8 cellular contexts compared by ENCODE assay signal in genomic region chrX:71067727-71068051, GRCh38. TPM values are rescaled to one million over a fixed set of nuclear protein-coding genes. Genes with fewer than 3 reads are reported as not detected.
DNase-seq lines count a peak whose midpoint lies in the region; FAIRE-seq and TF ChIP-seq lines count a peak whose summit lies in the region.

No MANE protein-coding gene starts in this region.

- FAIRE-seq in GM12892 (lab: Jason Lieb, UNC), result no peak

- no peaks in the 10 kb centered on the region for H3K36me3 ChIP-seq in OCI-LY3 (replicated peaks; ENCODE audit: low read depth, low read length)

- peak overlapping the region; percentile 95 for H3K4me3 ChIP-seq in OCI-LY3 (ENCODE audit: low read length)

- no peaks in the 10 kb centered on the region for H3K27me3 ChIP-seq in OCI-LY3 (ENCODE audit: low read depth, low read length)

- peak overlapping the region; percentile 80 for H3K9ac ChIP-seq in OCI-LY3 (ENCODE audit: low read length)

- peaks cover 27% of the 10 kb centered on the region for H3K79me2 ChIP-seq in OCI-LY3 (ENCODE audit: low read length)

- peak overlapping the region; percentile 86 for H3K4me2 ChIP-seq in OCI-LY3 (ENCODE audit: low read length)

- H3K27me3 Mint-ChIP-seq in endothelial cell (ENCODE audit: unreplicated experiment) (no peaks in the 10 kb centered on the region), neural crest cell (ENCODE audit: low read depth) (peaks cover 8% of the 10 kb centered on the region)

- no peaks in the 10 kb centered on the region for H4K20me1 ChIP-seq in OCI-LY3 (ENCODE audit: insufficient read depth, low read length)

- DNase-seq in NCI-H2171 treated with DMSO at 0.1 percent for 48 hours (lab: John Stamatoyannopoulos, UW), result peak; percentile 35
- DNase-seq in NCI-H2171 (lab: John Stamatoyannopoulos, UW), result no peak
- no peak for DNase-seq in endothelial cell (ENCODE audit: low spot score)
- DNase-seq in neural crest cell (ENCODE audit: low read depth, low spot score), result no peak
- DNase-seq in effector CD8-positive, alpha-beta T cell (lab: John Stamatoyannopoulos, UW), result no peak
- DNase-seq in GM12892 (ENCODE audit: insufficient read length), result no peak
- no peak for DNase-seq in NCI-H146 (lab: John Stamatoyannopoulos, UW)

- peak overlapping the region; percentile 88 for H2AFZ ChIP-seq in OCI-LY3 (ENCODE audit: low read depth, low read length)

- TF ChIP-seq CTCF in OCI-LY3 (IDR thresholded peaks at IDR 0.05; ENCODE audit: low read depth, low read length) (no peak), endothelial cell (IDR thresholded peaks at IDR 0.05; ENCODE audit: unreplicated experiment) (no peak), neural crest cell (conservative IDR thresholded peaks at IDR 0.05) (no peak)

- H3K4me3 Mint-ChIP-seq in endothelial cell (ENCODE audit: unreplicated experiment) (peak overlapping the region; percentile 98), neural crest cell (peak overlapping the region; percentile 95)

- H3K9me3 ChIP-seq in OCI-LY3 (ENCODE audit: insufficient read depth, low read length), result no peaks in the 10 kb centered on the region

- no peak for TF ChIP-seq POLR2A in GM12892 (IDR thresholded peaks at IDR 0.05; ENCODE audit: low read depth, low read length)

- H3K36me3 Mint-ChIP-seq in endothelial cell (ENCODE audit: low read depth, unreplicated experiment) (peaks cover 2% of the 10 kb centered on the region), neural crest cell (ENCODE audit: low read depth) (peaks cover under 1% of the 10 kb centered on the region)

- peak overlapping the region; percentile 81 for H3K27ac Mint-ChIP-seq in endothelial cell (ENCODE audit: unreplicated experiment)
- peak overlapping the region; percentile 88 for H3K27ac Mint-ChIP-seq in neural crest cell (ENCODE audit: unreplicated experiment)

- H3K4me1 Mint-ChIP-seq in endothelial cell (ENCODE audit: unreplicated experiment), result peaks cover 10% of the 10 kb centered on the region
- H3K4me1 Mint-ChIP-seq in neural crest cell, result peaks cover 12% of the 10 kb centered on the region

- peak overlapping the region; percentile 53 for H3K27ac ChIP-seq in OCI-LY3 (ENCODE audit: low read length)

- peaks cover 11% of the 10 kb centered on the region for H3K4me1 ChIP-seq in OCI-LY3 (ENCODE audit: low read length)

- no peaks in the 10 kb centered on the region for H3K9me3 Mint-ChIP-seq in endothelial cell (ENCODE audit: unreplicated experiment)
- H3K9me3 Mint-ChIP-seq in neural crest cell, result no peaks in the 10 kb centered on the region

RNA-seq across cellular contexts. Expression of gene SNX12, which starts 0.4 kb away (rescaled TPM):
- total RNA-seq in endothelial cell (ENCODE audit: unreplicated experiment) (95.0 TPM), neural crest cell (77.5 and 78.3 TPM in 2 replicates)
- 26.7 TPM for polyA plus RNA-seq in GM12892 (2012; ENCODE audit: missing spikeins)

RNA-seq across cellular contexts. Expression of gene FOXO4, which starts 28.0 kb away (rescaled TPM):
- total RNA-seq in endothelial cell (ENCODE audit: unreplicated experiment) (16.4 TPM), neural crest cell (10.1 and 12.0 TPM in 2 replicates)
- 3.7 TPM for polyA plus RNA-seq in GM12892 (2012; ENCODE audit: missing spikeins)

RNA-seq across cellular contexts. Expression of gene CXorf65, which starts 38.9 kb away (rescaled TPM):
- total RNA-seq in endothelial cell (ENCODE audit: unreplicated experiment) (not detected), neural crest cell (not detected in 2 replicates)
- polyA plus RNA-seq in GM12892 (2012; ENCODE audit: missing spikeins), result 5.3 TPM

RNA-seq across cellular contexts. Expression of gene IL2RG, which starts 43.7 kb away (rescaled TPM):
- not detected for total RNA-seq in endothelial cell (ENCODE audit: unreplicated experiment)
- not detected in 2 replicates for total RNA-seq in neural crest cell
- polyA plus RNA-seq in GM12892 (2012; ENCODE audit: missing spikeins), result 166 TPM

RNA-seq across cellular contexts. Expression of gene MED12, which starts 50.7 kb away (rescaled TPM):
- 128 TPM for total RNA-seq in endothelial cell (ENCODE audit: unreplicated experiment)
- total RNA-seq in neural crest cell, result 72.5 and 76.3 TPM in 2 replicates
- 11.9 TPM for polyA plus RNA-seq in GM12892 (2012; ENCODE audit: missing spikeins)
